In the genomic region with DNA sequence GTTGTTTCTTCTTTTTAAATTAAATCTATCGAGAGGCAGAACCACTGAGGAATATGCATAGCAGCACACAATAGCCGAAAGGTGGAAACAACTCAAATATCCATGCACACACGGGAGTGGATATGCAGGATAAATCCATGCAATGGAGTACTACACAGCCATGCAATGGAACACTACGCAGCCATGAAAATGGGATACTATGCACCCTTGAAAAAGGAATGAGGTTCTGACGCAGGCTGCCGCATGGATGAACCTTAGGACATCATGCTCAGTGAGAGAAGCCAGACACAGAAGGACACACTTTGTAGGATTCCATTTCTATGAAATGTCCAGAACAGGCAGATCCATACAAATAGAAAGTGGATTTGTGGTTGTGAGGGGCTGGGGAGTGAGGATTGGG, we compare ENCODE assay signal across 17 cellular contexts. TPM values are rescaled to one million over a fixed set of nuclear protein-coding genes. Genes with fewer than 3 reads are reported as not detected.
DNase-seq lines count a peak whose midpoint lies in the region; ATAC-seq, FAIRE-seq and TF ChIP-seq lines count a peak whose summit lies in the region.
"Had no signal": no experiment of that assay in that cellular context is flagged by ENCODE, and none has a peak within 500 bp of the region (broad histone marks: within the 10 kb centered on the region; RNA-seq: fewer than 3 reads in every experiment).

No MANE protein-coding gene starts in this region.

- in situ Hi-C loops in HepG2 (cut with HindIII; ENCODE audit: extremely low pct_ligation_motif_present, low pct_unique_long_range_greater_than_20kb): no loop called here

- no peaks in the 10 kb centered on the region for H4K20me1 ChIP-seq in HepG2 (ENCODE audit: insufficient read depth, low read length)

- H3K36me3 ChIP-seq in HepG2 (replicated peaks in 1 of 2; ENCODE audit: control insufficient read depth in 1 of 2, insufficient read depth in 2 of 2, low read length in 2 of 2) (no peaks in the 10 kb centered on the region), upper lobe of right lung (no peaks in the 10 kb centered on the region)
- H3K36me3 ChIP-seq: left ventricle myocardium inferior had no signal

- no peak overlapping the region for H3K4me3 ChIP-seq in HepG2 (replicated peaks in 1 of 3; ENCODE audit: insufficient read depth in 1 of 3, low read depth in 2 of 3, low read length in 3 of 3)
- no peak overlapping the region for H3K4me3 ChIP-seq in upper lobe of right lung
- H3K4me3 ChIP-seq: left ventricle myocardium inferior had no signal

- TF ChIP-seq CTCF in HepG2 (CRISPR knock-in tag; IDR thresholded peaks at IDR 0.05): no peak
- no peak for TF ChIP-seq CTCF in upper lobe of right lung (IDR thresholded peaks at IDR 0.05)

- WGBS in HepG2 (ENCODE audit: low lambda C conversion rate): 55% methylated on average over 6 of the region's 6 CpGs

- H3K27me3 ChIP-seq in HepG2 (ENCODE audit: control insufficient read depth in 1 of 2, insufficient read depth in 2 of 2, low read length in 2 of 2) (no peaks in the 10 kb centered on the region; a peak in 1 of 5 replicates), upper lobe of right lung (no peaks in the 10 kb centered on the region)
- H3K27me3 ChIP-seq: foreskin keratinocyte had no signal

- intact Hi-C loops in HepG2 (cut with micrococcal nuclease; ENCODE audit: unreplicated experiment) (no loop called here), upper lobe of right lung (cut with DNase I) (no loop called here)

- no peak for TF ChIP-seq POLR2A in HepG2 (IDR thresholded peaks at IDR 0.05; ENCODE audit: insufficient read depth in 1 of 2, low read depth in 2 of 2, low read length in 2 of 2)

- no peak for FAIRE-seq in HepG2 (lab: Jason Lieb, UNC)
- FAIRE-seq: endothelial cell of umbilical vein, small intestine had no signal

- TF ChIP-seq RAD21 in HepG2 (CRISPR knock-in tag; IDR thresholded peaks at IDR 0.05): no peak

- peak overlapping the region; percentile 85 for H3K27ac Mint-ChIP-seq in activated CD8-positive, alpha-beta memory T cell treated with anti-CD3 and anti-CD28 coated beads, Interleukin-2, amount 10 ng/mL, durations not matched to agents 7 days and 5 days

- H3K36me3 Mint-ChIP-seq in activated CD8-positive, alpha-beta memory T cell treated with anti-CD3 and anti-CD28 coated beads, Interleukin-2, amount 10 ng/mL, durations not matched to agents 7 days and 5 days: peaks cover 9% of the 10 kb centered on the region

- H3K9ac ChIP-seq in HepG2 (ENCODE audit: insufficient read depth, low read depth, low read length): no peak overlapping the region

- no peak overlapping the region for H2AFZ ChIP-seq in HepG2 (ENCODE audit: low read length)

- H3K4me1 Mint-ChIP-seq in activated CD8-positive, alpha-beta memory T cell treated with anti-CD3 and anti-CD28 coated beads, Interleukin-2, amount 10 ng/mL, durations not matched to agents 7 days and 5 days: peaks cover 24% of the 10 kb centered on the region

- H3K79me2 ChIP-seq in HepG2 (ENCODE audit: insufficient read depth, low read length): no peaks in the 10 kb centered on the region

- H3K27ac ChIP-seq in HepG2 (ENCODE audit: extremely low read length, insufficient read depth, low read length) (no peak overlapping the region), upper lobe of right lung (no peak overlapping the region)
- H3K27ac ChIP-seq: foreskin keratinocyte, left ventricle myocardium inferior had no signal

- H3K27me3 Mint-ChIP-seq in activated CD8-positive, alpha-beta memory T cell treated with anti-CD3 and anti-CD28 coated beads, Interleukin-2, amount 10 ng/mL, durations not matched to agents 7 days and 5 days: peaks cover 4% of the 10 kb centered on the region

- peak; percentile 4 for ATAC-seq in activated CD8-positive, alpha-beta memory T cell treated with anti-CD3 and anti-CD28 coated beads, Interleukin-2, amount 10 ng/mL, durations not matched to agents 7 days and 5 days
- ATAC-seq in HepG2 (no peak), upper lobe of right lung (no peak)
- ATAC-seq: foreskin keratinocyte, Panc1 had no signal

- peak; percentile 37 for DNase-seq in activated CD8-positive, alpha-beta memory T cell treated with anti-CD3 and anti-CD28 coated beads for 24 hours
- DNase-seq in activated CD8-positive, alpha-beta memory T cell treated with anti-CD3 and anti-CD28 coated beads, Interleukin-2, amount 50 U/mL, for 4 hours: no peak
- DNase-seq in activated CD8-positive, alpha-beta memory T cell treated with anti-CD3 and anti-CD28 coated beads, Interleukin-2, amount 10 ng/mL, durations not matched to agents 7 days and 5 days: peak; percentile 16
- DNase-seq in HepG2 (ENCODE audit: low spot score) (no peak), upper lobe of right lung (peak; percentile 6), KG1 (lab: John Stamatoyannopoulos, UW) (no peak), C1 segment of cervical spinal cord (lab: John Stamatoyannopoulos, UW) (no peak)
- no peak for DNase-seq in stimulated activated CD4-positive, alpha-beta T cell treated with anti-CD3 and anti-CD28 coated beads, Interleukin-2, amount 100 ng/mL, for 48 hours
- DNase-seq: anterior cingulate cortex, foreskin keratinocyte, GDM1, left ventricle myocardium inferior, NCI-H1048, NCI-H774, small intestine had no signal

- CTCF ChIA-PET in activated CD8-positive, alpha-beta memory T cell treated with anti-CD3 and anti-CD28 coated beads, Interleukin-2, amount 10 ng/mL, durations not matched to agents 7 days and 5 days (lab: Charles Lee): no interaction called here
- CTCF ChIA-PET in HepG2 (lab: Yijun Ruan, JAX; ENCODE audit: low intra/inter-chr PET ratio, low total read pairs): no interaction called here

- no TSS peak for BruUV-seq in HepG2 (replicated peaks; lab: Mats Ljungman, UMichigan)

- TF ChIP-seq EP300 in HepG2 (IDR thresholded peaks at IDR 0.05; ENCODE audit: low read depth in 2 of 2, low read length in 2 of 2) (no peak), HepG2 (CRISPR knock-in tag; IDR thresholded peaks at IDR 0.05; ENCODE audit: borderline replicate concordance) (no peak)

- peak overlapping the region; percentile 21 for H3K4me3 Mint-ChIP-seq in activated CD8-positive, alpha-beta memory T cell treated with anti-CD3 and anti-CD28 coated beads, Interleukin-2, amount 10 ng/mL, durations not matched to agents 7 days and 5 days

- POLR2A ChIA-PET in HepG2 (lab: Yijun Ruan, JAX): no interaction called here

- H3K9me3 Mint-ChIP-seq in activated CD8-positive, alpha-beta memory T cell treated with anti-CD3 and anti-CD28 coated beads, Interleukin-2, amount 10 ng/mL, durations not matched to agents 7 days and 5 days (ENCODE audit: low read depth): peaks cover 4% of the 10 kb centered on the region

- H3K4me1 ChIP-seq in HepG2 (ENCODE audit: insufficient read depth, low read length) (no peaks in the 10 kb centered on the region), upper lobe of right lung (no peaks in the 10 kb centered on the region)
- H3K4me1 ChIP-seq: foreskin keratinocyte, left ventricle myocardium inferior had no signal

- no peaks in the 10 kb centered on the region for H3K9me3 ChIP-seq in HepG2 (ENCODE audit: low read length)
- H3K9me3 ChIP-seq in upper lobe of right lung: no peaks in the 10 kb centered on the region

- no peak overlapping the region for H3K4me2 ChIP-seq in HepG2 (ENCODE audit: low read depth, low read length)

RNA-seq across cellular contexts. Expression of a gene that starts 18.4 kb away (rescaled TPM):
- 100 to 1,000 TPM in 1 of 2 experiments, 10 to 100 TPM in 1; 82.4 to 109 TPM for total RNA-seq in activated CD8-positive, alpha-beta memory T cell treated with anti-CD3 and anti-CD28 coated beads, Interleukin-2, amount 10 ng/mL, durations not matched to agents 7 days and 5 days
- total RNA-seq in HepG2 (2016; rRNA removed; fragmentation: Illumina TruSeq; extraction: Trizol) (0.66 and 1.0 TPM in 2 replicates), upper lobe of right lung (3.1 TPM)
- total RNA-seq in HepG2 (2016; cell fraction: cytosol; rRNA removed; fragmentation: Illumina TruSeq; extraction: Trizol; ENCODE audit: low read depth): 0.09 and 0.10 TPM in 2 replicates
- total RNA-seq in HepG2 (2016; cell fraction: insoluble cytoplasmic fraction; rRNA removed; fragmentation: Illumina TruSeq; extraction: Trizol): 0.68 and 1.1 TPM in 2 replicates
- 0.31 and 0.34 TPM in 2 replicates for total RNA-seq in HepG2 (2016; cell fraction: membrane; rRNA removed; fragmentation: Illumina TruSeq; extraction: Trizol)
- total RNA-seq in HepG2 (2016; cell fraction: nucleus; rRNA removed; fragmentation: Illumina TruSeq; extraction: Trizol): 1.0 and 1.6 TPM in 2 replicates
- polyA plus RNA-seq in HepG2 (2011; rRNA removed): 1.3 and 3.1 TPM in 2 replicates
- 2.0 and 2.3 TPM in 2 replicates for polyA plus RNA-seq in HepG2 (2011; cell fraction: cytosol; rRNA removed)
- polyA plus RNA-seq in HepG2 (2011; cell fraction: nucleus; rRNA removed): 1.5 and 1.8 TPM in 2 replicates
- 2.1 and 2.4 TPM in 2 replicates for polyA plus RNA-seq in HepG2 (2012)
- 0.08 and 0.09 TPM in 2 replicates for polyA plus RNA-seq in HepG2 (2016; cell fraction: cytosol; fragmentation: Illumina TruSeq; extraction: Trizol; ENCODE audit: low read depth)
- polyA plus RNA-seq in HepG2 (2016; cell fraction: insoluble cytoplasmic fraction; fragmentation: Illumina TruSeq; extraction: Trizol; ENCODE audit: low read depth): 0.65 and 0.91 TPM in 2 replicates
- polyA plus RNA-seq in HepG2 (2016; cell fraction: membrane; fragmentation: Illumina TruSeq; extraction: Trizol; ENCODE audit: low read depth): 0.16 and 0.28 TPM in 2 replicates
- 2.0 and 2.3 TPM in 2 replicates for polyA plus RNA-seq in HepG2 (2016; cell fraction: nucleus; fragmentation: Illumina TruSeq; extraction: Trizol; ENCODE audit: insufficient read depth, low read depth)
- polyA minus RNA-seq in HepG2 (2011; rRNA and poly(A)+ RNA removed; ENCODE audit: low replicate concordance): 0.09 and 7.8 TPM in 2 replicates
- polyA minus RNA-seq in HepG2 (2011; cell fraction: cytosol; rRNA and poly(A)+ RNA removed): 2.4 and 2.6 TPM in 2 replicates
- polyA minus RNA-seq in HepG2 (2011; cell fraction: nucleus; rRNA and poly(A)+ RNA removed): 1.4 and 2.2 TPM in 2 replicates
- total RNA-seq: endothelial cell of umbilical vein, foreskin keratinocyte had no signal
- polyA plus RNA-seq: endothelial cell of umbilical vein, foreskin keratinocyte had no signal

RNA-seq across cellular contexts. Expression of a gene that starts 36.0 kb away (rescaled TPM):
- 10 to 100 TPM; 83.9 to 88.8 TPM for total RNA-seq in activated CD8-positive, alpha-beta memory T cell treated with anti-CD3 and anti-CD28 coated beads, Interleukin-2, amount 10 ng/mL, durations not matched to agents 7 days and 5 days
- 16.8 and 26.5 TPM in 2 replicates for total RNA-seq in HepG2 (2016; rRNA removed; fragmentation: Illumina TruSeq; extraction: Trizol)
- 6.5 and 6.8 TPM in 2 replicates for total RNA-seq in HepG2 (2016; cell fraction: cytosol; rRNA removed; fragmentation: Illumina TruSeq; extraction: Trizol; ENCODE audit: low read depth)
- total RNA-seq in HepG2 (2016; cell fraction: insoluble cytoplasmic fraction; rRNA removed; fragmentation: Illumina TruSeq; extraction: Trizol): 14.2 and 27.6 TPM in 2 replicates
- 10.5 and 10.6 TPM in 2 replicates for total RNA-seq in HepG2 (2016; cell fraction: membrane; rRNA removed; fragmentation: Illumina TruSeq; extraction: Trizol)
- 20.8 and 27.2 TPM in 2 replicates for total RNA-seq in HepG2 (2016; cell fraction: nucleus; rRNA removed; fragmentation: Illumina TruSeq; extraction: Trizol)
- 20.5 and 29.8 TPM in 2 replicates for polyA plus RNA-seq in HepG2 (2011; rRNA removed)
- polyA plus RNA-seq in HepG2 (2011; cell fraction: cytosol; rRNA removed): 8.1 and 10.8 TPM in 2 replicates
- 303 and 327 TPM in 2 replicates for polyA plus RNA-seq in HepG2 (2011; cell fraction: nucleus; rRNA removed)
- polyA plus RNA-seq in HepG2 (2012): 24.1 and 26.3 TPM in 2 replicates
- 2.3 and 2.6 TPM in 2 replicates for polyA plus RNA-seq in HepG2 (2016; cell fraction: cytosol; fragmentation: Illumina TruSeq; extraction: Trizol; ENCODE audit: low read depth)
- 17.5 and 20.6 TPM in 2 replicates for polyA plus RNA-seq in HepG2 (2016; cell fraction: insoluble cytoplasmic fraction; fragmentation: Illumina TruSeq; extraction: Trizol; ENCODE audit: low read depth)
- polyA plus RNA-seq in HepG2 (2016; cell fraction: membrane; fragmentation: Illumina TruSeq; extraction: Trizol; ENCODE audit: low read depth): 6.1 and 6.3 TPM in 2 replicates
- 80.9 and 81.0 TPM in 2 replicates for polyA plus RNA-seq in HepG2 (2016; cell fraction: nucleus; fragmentation: Illumina TruSeq; extraction: Trizol; ENCODE audit: insufficient read depth, low read depth)
- polyA minus RNA-seq in HepG2 (2011; rRNA and poly(A)+ RNA removed; ENCODE audit: low replicate concordance): 5.9 and 7.1 TPM in 2 replicates
- polyA minus RNA-seq in HepG2 (2011; cell fraction: cytosol; rRNA and poly(A)+ RNA removed): 4.2 and 5.9 TPM in 2 replicates
- polyA minus RNA-seq in HepG2 (2011; cell fraction: nucleus; rRNA and poly(A)+ RNA removed): 19.3 and 20.2 TPM in 2 replicates
- total RNA-seq in upper lobe of right lung: 46.3 TPM

RNA-seq across cellular contexts. Expression of a gene that starts 59.5 kb away (rescaled TPM):
- 1 to 10 TPM; 1.2 to 5.0 TPM for total RNA-seq in activated CD8-positive, alpha-beta memory T cell treated with anti-CD3 and anti-CD28 coated beads, Interleukin-2, amount 10 ng/mL, durations not matched to agents 7 days and 5 days
- not detected in 2 replicates for total RNA-seq in HepG2 (2016; rRNA removed; fragmentation: Illumina TruSeq; extraction: Trizol)
- not detected in 2 replicates for total RNA-seq in HepG2 (2016; cell fraction: cytosol; rRNA removed; fragmentation: Illumina TruSeq; extraction: Trizol; ENCODE audit: low read depth)
- not detected in 2 replicates for total RNA-seq in HepG2 (2016; cell fraction: insoluble cytoplasmic fraction; rRNA removed; fragmentation: Illumina TruSeq; extraction: Trizol)
- not detected in 2 replicates for total RNA-seq in HepG2 (2016; cell fraction: membrane; rRNA removed; fragmentation: Illumina TruSeq; extraction: Trizol)
- total RNA-seq in HepG2 (2016; cell fraction: nucleus; rRNA removed; fragmentation: Illumina TruSeq; extraction: Trizol): not detected in 2 replicates
- 0.04 and 0.33 TPM in 2 replicates for polyA plus RNA-seq in HepG2 (2011; rRNA removed)
- polyA plus RNA-seq in HepG2 (2011; cell fraction: cytosol; rRNA removed): 0.04 and 0.06 TPM in 2 replicates
- not detected in 2 replicates for polyA plus RNA-seq in HepG2 (2011; cell fraction: nucleus; rRNA removed)
- not detected in 2 replicates for polyA plus RNA-seq in HepG2 (2012)
- 0.14 TPM in 1 of 2 replicates, not detected in the other for polyA plus RNA-seq in HepG2 (2016; cell fraction: cytosol; fragmentation: Illumina TruSeq; extraction: Trizol; ENCODE audit: low read depth)
- polyA plus RNA-seq in HepG2 (2016; cell fraction: insoluble cytoplasmic fraction; fragmentation: Illumina TruSeq; extraction: Trizol; ENCODE audit: low read depth): not detected in 2 replicates
- 0.15 TPM in 1 of 2 replicates, not detected in the other for polyA plus RNA-seq in HepG2 (2016; cell fraction: membrane; fragmentation: Illumina TruSeq; extraction: Trizol; ENCODE audit: low read depth)
- polyA plus RNA-seq in HepG2 (2016; cell fraction: nucleus; fragmentation: Illumina TruSeq; extraction: Trizol; ENCODE audit: insufficient read depth, low read depth): not detected in 2 replicates
- polyA minus RNA-seq in HepG2 (2011; rRNA and poly(A)+ RNA removed; ENCODE audit: low replicate concordance): not detected in 2 replicates
- polyA minus RNA-seq in HepG2 (2011; cell fraction: cytosol; rRNA and poly(A)+ RNA removed): not detected in 2 replicates
- polyA minus RNA-seq in HepG2 (2011; cell fraction: nucleus; rRNA and poly(A)+ RNA removed): not detected in 2 replicates
- total RNA-seq in upper lobe of right lung: not detected
- total RNA-seq: endothelial cell of umbilical vein, foreskin keratinocyte, left ventricle myocardium inferior had no signal
- polyA plus RNA-seq: endothelial cell of umbilical vein, foreskin keratinocyte had no signal

Comparison
In these comparisons a context has a peak if more than half of its experiments do, and no peak if none do; other contexts are left out.
1. DNase-seq: peak in activated CD8-positive, alpha-beta memory T cell treated with anti-CD3 and anti-CD28 coated beads for 24 hours (single experiment), activated CD8-positive, alpha-beta memory T cell treated with anti-CD3 and anti-CD28 coated beads, Interleukin-2, amount 10 ng/mL, durations not matched to agents 7 days and 5 days (single experiment) and upper lobe of right lung (single experiment); none in activated CD8-positive, alpha-beta memory T cell treated with anti-CD3 and anti-CD28 coated beads, Interleukin-2, amount 50 U/mL, for 4 hours (single experiment), HepG2 (single experiment), stimulated activated CD4-positive, alpha-beta T cell treated with anti-CD3 and anti-CD28 coated beads, Interleukin-2, amount 100 ng/mL, for 48 hours (0 of 2), KG1 (single experiment) and C1 segment of cervical spinal cord (0 of 14).
2. RNA of a gene that starts 18.4 kb away (total RNA-seq): 82.4 to 109 TPM in activated CD8-positive, alpha-beta memory T cell treated with anti-CD3 and anti-CD28 coated beads, Interleukin-2, amount 10 ng/mL, durations not matched to agents 7 days and 5 days; 3.1 TPM in upper lobe of right lung (single experiment) and 0.09 to 1.6 TPM in HepG2; every median in the first group is over 10 times any median in the second.